In the genomic region with DNA sequence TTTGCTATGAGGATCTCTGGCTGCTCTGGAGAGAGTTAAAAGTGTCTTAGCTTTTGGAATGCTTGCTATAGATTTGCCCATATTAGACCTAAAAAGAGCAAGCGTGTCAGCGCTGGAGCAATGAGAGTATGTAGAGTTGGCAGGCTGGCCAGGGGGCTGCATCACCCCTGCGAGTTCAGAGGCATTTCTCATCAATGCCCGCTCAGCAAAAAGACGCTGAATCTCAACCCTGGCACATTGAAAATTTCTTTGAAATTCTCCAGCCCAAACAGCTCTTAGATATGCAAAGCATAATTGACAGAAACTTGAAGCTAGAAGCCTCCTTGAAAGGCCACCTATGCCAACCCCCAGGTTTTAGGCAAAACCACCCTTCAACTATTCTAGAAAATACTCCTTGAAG, we compare ENCODE assay signal across 18 cellular contexts.
A peak's percentile ranks its signal among the peaks of the same experiment; 100 is the strongest.
DNase-seq lines count a peak whose midpoint lies in the region; ATAC-seq and TF ChIP-seq lines count a peak whose summit lies in the region.
"Had no signal": no experiment of that assay in that cellular context is flagged by ENCODE, and none has a peak within 500 bp of the region (broad histone marks: within the 10 kb centered on the region; RNA-seq: fewer than 3 reads in every experiment).

No MANE protein-coding gene starts in this region.

- H3K27me3 ChIP-seq in hepatocyte: no peaks in the 10 kb centered on the region
- H3K27me3 ChIP-seq: BLaER1 had no signal

- H2AFZ ChIP-seq in hepatocyte: no peak overlapping the region

- H3K27ac Mint-ChIP-seq in progenitor cell of endocrine pancreas: peak overlapping the region; percentile 91
- H3K27ac Mint-ChIP-seq in mesothelial cell of epicardium: no peak overlapping the region
- H3K27ac Mint-ChIP-seq: CD8-positive, alpha-beta T cell had no signal

- H3K4me3 Mint-ChIP-seq in progenitor cell of endocrine pancreas (ENCODE audit: low read depth) (no peak overlapping the region), mesothelial cell of epicardium (no peak overlapping the region)
- H3K4me3 Mint-ChIP-seq: CD8-positive, alpha-beta T cell had no signal

- DNase-seq in hepatocyte (ENCODE audit: low spot score) (no peak), progenitor cell of endocrine pancreas (ENCODE audit: low spot score, unreplicated experiment) (no peak), DMS114 treated with DMSO at 0.1 percent for 48 hours (lab: John Stamatoyannopoulos, UW; ENCODE audit: unreplicated experiment) (no peak), mesothelial cell of epicardium (ENCODE audit: low spot score in 2 of 2, unreplicated experiment in 2 of 2) (no peak)
- DNase-seq in stimulated activated CD8-positive, alpha-beta memory T cell treated with anti-CD3 and anti-CD28 coated beads, Interleukin-4, amount 100 ng/mL, for 48 hours: no peak
- DNase-seq: ACHN; CD8-positive, alpha-beta T cell; GOT3; KBM-7; MM.1S; NCI-H1048; NCI-H1417 treated with DMSO at 0.1 percent for 48 hours; NCI-H187; NCI-H526 treated with DMSO at 0.1 percent for 48 hours had no signal

- H3K9me3 ChIP-seq in hepatocyte (ENCODE audit: low read depth): no peaks in the 10 kb centered on the region
- H3K9me3 ChIP-seq: BLaER1 had no signal

- H3K27ac ChIP-seq in VCaP (peak overlapping the region; percentile 68), hepatocyte (peak overlapping the region; percentile 1)
- H3K27ac ChIP-seq: BLaER1 had no signal

- H3K9me3 Mint-ChIP-seq in progenitor cell of endocrine pancreas (ENCODE audit: low read depth) (peaks cover 7% of the 10 kb centered on the region), mesothelial cell of epicardium (peaks cover 4% of the 10 kb centered on the region)
- H3K9me3 Mint-ChIP-seq: CD8-positive, alpha-beta T cell had no signal

- H3K79me2 ChIP-seq in hepatocyte: no peaks in the 10 kb centered on the region

- no peak overlapping the region for H3K4me3 ChIP-seq in hepatocyte
- H3K4me3 ChIP-seq: BLaER1 had no signal

- ATAC-seq in HG03108 (IDR thresholded peaks at IDR 0.05; ENCODE audit: unreplicated experiment): no peak
- ATAC-seq: CD8-positive, alpha-beta T cell; Right ventricle myocardium inferior had no signal

- H3K4me1 Mint-ChIP-seq in progenitor cell of endocrine pancreas (ENCODE audit: low read depth): peaks cover 32% of the 10 kb centered on the region
- peaks cover 24% of the 10 kb centered on the region for H3K4me1 Mint-ChIP-seq in mesothelial cell of epicardium

- TF ChIP-seq CTCF in VCaP (conservative IDR thresholded peaks at IDR 0.05): no peak
- TF ChIP-seq CTCF in hepatocyte (IDR thresholded peaks at IDR 0.05; ENCODE audit: poor library complexity): no peak
- no peak for TF ChIP-seq CTCF in progenitor cell of endocrine pancreas (IDR thresholded peaks at IDR 0.05; ENCODE audit: unreplicated experiment)
- TF ChIP-seq CTCF in mesothelial cell of epicardium (IDR thresholded peaks at IDR 0.05; ENCODE audit: unreplicated experiment): no peak

- H4K20me1 ChIP-seq in hepatocyte (ENCODE audit: insufficient read depth, poor library complexity, severe bottlenecking): no peaks in the 10 kb centered on the region
- H4K20me1 ChIP-seq: BLaER1 had no signal

- H3K4me2 ChIP-seq in hepatocyte: no peak overlapping the region
- H3K4me2 ChIP-seq: BLaER1 had no signal

- H3K36me3 ChIP-seq in hepatocyte (replicated peaks; ENCODE audit: insufficient read depth, low read depth): no peaks in the 10 kb centered on the region
- H3K36me3 ChIP-seq: BLaER1 had no signal

- H3K9me2 ChIP-seq in hepatocyte (replicated peaks; ENCODE audit: insufficient read depth): no peaks in the 10 kb centered on the region

- H3K27me3 Mint-ChIP-seq in progenitor cell of endocrine pancreas (no peaks in the 10 kb centered on the region), mesothelial cell of epicardium (ENCODE audit: low read depth) (no peaks in the 10 kb centered on the region)

- H3K4me1 ChIP-seq in hepatocyte (ENCODE audit: insufficient read depth): peaks cover 5% of the 10 kb centered on the region
- H3K4me1 ChIP-seq: BLaER1 had no signal

- 77% methylated on average over 5 of the region's 5 CpGs for WGBS in hepatocyte (ENCODE audit: low lambda C conversion rate, missing lambda C conversion rate)

- H3K36me3 Mint-ChIP-seq in progenitor cell of endocrine pancreas (ENCODE audit: insufficient read depth): peaks cover 26% of the 10 kb centered on the region
- H3K36me3 Mint-ChIP-seq in mesothelial cell of epicardium: peaks cover 5% of the 10 kb centered on the region
- H3K36me3 Mint-ChIP-seq: CD8-positive, alpha-beta T cell had no signal
